Comparison of ENCODE assay signal across 29 cellular contexts in the genomic region with DNA sequence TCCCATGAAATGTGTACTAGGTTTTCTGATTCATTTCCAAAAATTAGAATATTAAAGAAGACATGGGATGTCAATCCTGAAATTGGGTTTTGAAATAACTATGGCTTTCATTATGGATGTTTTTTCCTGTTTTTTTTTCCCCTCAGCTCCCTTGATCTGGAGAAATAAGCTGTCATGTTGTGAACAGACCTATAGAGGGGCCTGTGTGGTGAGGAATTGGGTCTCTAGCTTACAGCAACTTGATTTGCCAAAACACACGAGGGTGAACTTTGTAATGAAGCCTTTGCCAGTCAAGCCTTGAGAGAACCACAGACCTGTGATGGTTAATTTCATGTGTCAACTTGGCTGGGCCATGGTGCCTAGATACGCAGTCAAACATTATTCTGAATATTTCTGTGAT.
"Had no signal": no experiment of that assay in that cellular context is flagged by ENCODE, and none has a peak within 500 bp of the region (broad histone marks: within the 10 kb centered on the region; RNA-seq: fewer than 3 reads in every experiment).

No MANE protein-coding gene starts in this region.

- H3K79me2 ChIP-seq: hepatocyte had no signal

- H3K4me2 ChIP-seq: hepatocyte had no signal

- H3K4me1 ChIP-seq: gastrocnemius medialis, left lung had no signal

- H3K4me1 Mint-ChIP-seq: activated T-helper 17 cell treated with anti-CD3 and anti-CD28 coated beads, Interleukin-2, amount 50 U/mL, for 72 hours; nephron; stimulated activated effector memory CD8-positive, alpha-beta T cell treated with anti-CD3 and anti-CD28 coated beads, Interleukin-12 subunit alpha, Interleukin-12 subunit beta, amount 100 ng/mL, for 72 hours had no signal

- DNase-seq: activated CD4-positive, alpha-beta T cell treated with anti-CD3 and anti-CD28 coated beads for 4 hours; activated CD4-positive, alpha-beta T cell treated with anti-CD3 and anti-CD28 coated beads, Interleukin-2, amount 50 U/mL, for 4 hours; activated CD8-positive, alpha-beta memory T cell treated with anti-CD3 and anti-CD28 coated beads, Interleukin-2, amount 50 U/mL, for 4 hours; activated gamma-delta T cell treated with Interleukin-2 at 50 U/mL for 16 hours; activated naive CD4-positive, alpha-beta T cell treated with anti-CD3 and anti-CD28 coated beads, Interleukin-2, amount 50 U/mL, for 16 hours; activated T-cell treated with anti-CD3 and anti-CD28 coated beads, Interleukin-2, amount 50 U/mL, for 1 hour; amniotic stem cell; brain microvascular endothelial cell; dorsolateral prefrontal cortex; effector memory CD4-positive, alpha-beta T cell; erythroblast; gastrocnemius medialis; left lung; ovary; stimulated activated CD4-positive, alpha-beta T cell treated with anti-CD3 and anti-CD28 coated beads, Interleukin-12 subunit alpha, Interleukin-12 subunit beta, amount 100 ng/mL, for 4 hours; stimulated activated CD4-positive, alpha-beta T cell treated with anti-CD3 and anti-CD28 coated beads, Interleukin-4, amount 100 ng/mL, for 1 hour; T-helper 1 cell; trophoblast cell had no signal

- H3K36me3 ChIP-seq: brain microvascular endothelial cell, gastrocnemius medialis, left lung, ovary, thoracic aorta had no signal

- H3K4me3 Mint-ChIP-seq: activated T-helper 17 cell treated with anti-CD3 and anti-CD28 coated beads, Interleukin-2, amount 50 U/mL, for 72 hours; nephron; stimulated activated effector memory CD8-positive, alpha-beta T cell treated with anti-CD3 and anti-CD28 coated beads, Interleukin-12 subunit alpha, Interleukin-12 subunit beta, amount 100 ng/mL, for 72 hours; stimulated activated naive CD8-positive, alpha-beta T cell treated with anti-CD3 and anti-CD28 coated beads, Interleukin-15, Interleukin-2, amounts not matched to agents 100 ng/mL and 50 ng/mL, for 24 hours; T-helper 2 cell treated with Interferon-gamma antibody and Interleukin-4, amounts not matched to agents 5 μg/mL and 100 μg/mL, for 36 hours had no signal

- H3K36me3 Mint-ChIP-seq: stimulated activated effector memory CD8-positive, alpha-beta T cell treated with anti-CD3 and anti-CD28 coated beads, Interleukin-12 subunit alpha, Interleukin-12 subunit beta, amount 100 ng/mL, for 72 hours had no signal

- H3K27me3 Mint-ChIP-seq: activated T-helper 17 cell treated with anti-CD3 and anti-CD28 coated beads, Interleukin-2, amount 50 U/mL, for 72 hours; progenitor cell of endocrine pancreas; stimulated activated naive CD8-positive, alpha-beta T cell treated with anti-CD3 and anti-CD28 coated beads, Interleukin-15, Interleukin-2, amounts not matched to agents 100 ng/mL and 50 ng/mL, for 24 hours had no signal

- H3K27ac ChIP-seq: brain microvascular endothelial cell, coronary artery, dorsolateral prefrontal cortex, gastrocnemius medialis, hepatocyte, left lung, ovary, skin epidermis, thoracic aorta had no signal

- H3K4me3 ChIP-seq: coronary artery, dorsolateral prefrontal cortex, gastrocnemius medialis, hepatocyte, left lung, lung, ovary, skin epidermis, thoracic aorta had no signal

- H3K9me3 ChIP-seq: gastrocnemius medialis, ovary, thoracic aorta had no signal

- H3K27me3 ChIP-seq: brain microvascular endothelial cell, dorsolateral prefrontal cortex, gastrocnemius medialis, hepatocyte, left lung, ovary had no signal

- H3K9me3 Mint-ChIP-seq: nephron had no signal

- H3K27ac Mint-ChIP-seq: activated T-helper 17 cell treated with anti-CD3 and anti-CD28 coated beads, Interleukin-2, amount 50 U/mL, for 72 hours; nephron; stimulated activated effector memory CD8-positive, alpha-beta T cell treated with anti-CD3 and anti-CD28 coated beads, Interleukin-12 subunit alpha, Interleukin-12 subunit beta, amount 100 ng/mL, for 72 hours; stimulated activated naive CD8-positive, alpha-beta T cell treated with anti-CD3 and anti-CD28 coated beads, Interleukin-15, Interleukin-2, amounts not matched to agents 100 ng/mL and 50 ng/mL, for 24 hours; T-helper 2 cell treated with Interferon-gamma antibody and Interleukin-4, amounts not matched to agents 5 μg/mL and 100 μg/mL, for 36 hours had no signal
